12 cellular contexts compared by ENCODE assay signal in the genomic region with DNA sequence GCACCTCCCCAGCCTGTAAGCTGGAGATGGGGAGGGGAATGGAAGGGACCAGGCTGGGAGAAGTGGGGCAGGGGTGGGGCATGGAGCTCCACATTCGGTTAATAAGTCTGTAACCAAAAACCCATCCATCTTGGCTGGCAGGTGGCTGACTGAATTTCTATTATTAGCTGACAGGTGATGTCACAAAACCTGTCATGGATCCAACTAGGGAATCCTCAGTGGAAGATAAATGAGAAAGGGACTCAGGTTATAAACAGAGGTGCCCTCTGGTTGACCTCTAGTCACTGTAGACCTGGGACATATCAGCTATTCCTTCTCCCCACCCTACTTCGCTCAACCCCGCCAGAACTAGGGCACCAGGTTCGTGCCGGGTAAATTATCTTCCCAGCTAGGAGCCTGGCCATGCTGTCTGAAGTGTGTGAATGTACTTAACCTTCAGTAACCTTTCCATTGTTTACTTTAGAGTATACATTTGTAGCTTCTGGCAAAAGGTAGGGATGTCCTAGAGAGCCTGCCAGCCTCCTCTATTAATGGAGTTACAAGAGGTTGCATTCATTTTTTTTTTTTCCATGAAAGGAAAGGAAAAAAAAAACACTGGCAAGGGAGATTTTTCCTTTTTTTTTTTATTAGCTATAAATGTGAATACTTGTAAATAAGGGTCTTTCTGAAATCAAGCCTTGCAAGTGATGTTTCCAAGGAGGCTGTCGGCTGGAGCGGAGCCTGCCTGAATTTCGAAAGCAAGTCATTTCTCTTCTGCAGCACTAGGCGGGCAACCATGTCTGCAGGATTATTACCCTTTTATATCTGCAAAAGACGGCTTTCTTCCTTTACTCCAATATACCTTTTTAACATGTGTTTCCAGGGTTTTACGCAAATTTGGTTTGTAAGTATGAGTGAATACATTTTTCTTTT.
DNase-seq lines count a peak whose midpoint lies in the region; ATAC-seq and TF ChIP-seq lines count a peak whose summit lies in the region.
"Had no signal": no experiment of that assay in that cellular context is flagged by ENCODE, and none has a peak within 500 bp of the region (broad histone marks: within the 10 kb centered on the region; RNA-seq: fewer than 3 reads in every experiment).

No MANE protein-coding gene starts in this region.

- WGBS in lower leg skin, 2 donors, result 68 to 69% methylated on average over 11 of the region's 11 CpGs

- no peak for TF ChIP-seq CTCF in lower leg skin (IDR thresholded peaks at IDR 0.05)

- no peak for ATAC-seq in GM19023 (IDR thresholded peaks at IDR 0.05; ENCODE audit: unreplicated experiment)
- no peak for ATAC-seq in GM18868 (IDR thresholded peaks at IDR 0.05; ENCODE audit: unreplicated experiment)

- no peak overlapping the region for H3K4me3 ChIP-seq in lower leg skin (ENCODE audit: low read depth, poor library complexity, severe bottlenecking)
- H3K4me3 ChIP-seq: lung had no signal

- no peak for TF ChIP-seq POLR2A in lower leg skin (IDR thresholded peaks at IDR 0.05)

- peak; percentile 34 for DNase-seq in A172 (ENCODE audit: low spot score)
- DNase-seq in NCI-H1417 (lab: John Stamatoyannopoulos, UW), result peak; percentile 95 to 99 (median 96)
- DNase-seq in SHP77 treated with DMSO at 0.1 percent for 48 hours (lab: John Stamatoyannopoulos, UW), result peak; percentile 95
- DNase-seq in kidney tubule cell (ENCODE audit: low spot score), result peak; percentile 54
- no peak for DNase-seq in occipital lobe (lab: John Stamatoyannopoulos, UW)
- DNase-seq in lower leg skin (ENCODE audit: low spot score in 2 of 2), result no peak
- DNase-seq: BE2C; cortex of kidney; stimulated activated CD4-positive, alpha-beta T cell treated with anti-CD3 and anti-CD28 coated beads, Interleukin-2, amount 100 ng/mL, for 48 hours had no signal

- intact Hi-C loops in lower leg skin (cut with DNase I; ENCODE audit: low total_unique reads), result loop anchor here (10.0 kb wide), 1 partner anchor 623 kb away; no protein-coding TSS in a partner anchor

Comparison
In these comparisons a context has a peak if more than half of its experiments do, and no peak if none do; other contexts are left out.
1. DNase-seq: peak in A172 (single experiment), NCI-H1417 (3 of 3), SHP77 treated with DMSO at 0.1 percent for 48 hours (single experiment) and kidney tubule cell (single experiment); none in occipital lobe (single experiment) and lower leg skin (0 of 2).